Comparison of ENCODE assay signal across 32 cellular contexts in genomic region chr18:6269933-6270332, GRCh38.
"Had no signal": no experiment of that assay in that cellular context is flagged by ENCODE, and none has a peak within 500 bp of the region (broad histone marks: within the 10 kb centered on the region; RNA-seq: fewer than 3 reads in every experiment).

No MANE protein-coding gene starts in this region.

- H3K27me3 ChIP-seq: breast epithelium, esophagus squamous epithelium, left lung, pancreas had no signal

- H3K4me1 Mint-ChIP-seq: activated B cell treated with CpG ODN at 0.5 μM for 24 hours; stimulated activated memory B cell treated with anti-CD40 and anti-IgM and Interleukin-4, amounts not matched to agents 10 μg/mL and 1 μg/mL and 100 μg/mL, for 72 hours had no signal

- H3K4me3 Mint-ChIP-seq: activated B cell treated with CpG ODN at 0.5 μM for 24 hours; activated naive CD8-positive, alpha-beta T cell treated with anti-CD3 and anti-CD28 coated beads, Interleukin-2, amount 50 U/mL, for 24 hours; neural crest cell; stimulated activated memory B cell treated with anti-CD40 and anti-IgM and Interleukin-4, amounts not matched to agents 10 μg/mL and 1 μg/mL and 100 μg/mL, for 72 hours; stimulated activated naive CD8-positive, alpha-beta T cell treated with anti-CD3 and anti-CD28 coated beads, Interleukin-15, amount 100 ng/mL, for 72 hours; T-cell; type B pancreatic cell had no signal

- DNase-seq: activated B cell treated with CpG ODN at 0.5 μM for 24 hours; activated CD4-positive, alpha-beta T cell treated with anti-CD3 and anti-CD28 coated beads, Interleukin-2, amount 50 U/mL, for 4 hours; activated effector memory CD4-positive, alpha-beta T cell treated with anti-CD3 and anti-CD28 coated beads, Interleukin-2, amount 50 U/mL, for 16 hours; activated naive CD4-positive, alpha-beta T cell treated with anti-CD3 and anti-CD28 coated beads, Interleukin-2, amount 50 U/mL, for 16 hours; activated naive CD8-positive, alpha-beta T cell treated with anti-CD3 and anti-CD28 coated beads, Interleukin-2, amount 50 U/mL, for 24 hours; activated T-cell treated with anti-CD3 and anti-CD28 coated beads for 4 hours; amygdala; central memory CD4-positive, alpha-beta T cell; dermis blood vessel endothelial cell; effector CD4-positive, alpha-beta T cell; esophagus squamous epithelium; foreskin melanocyte; left lung; lower lobe of right lung; mesenchymal stem cell; nucleus accumbens; pancreas; retina; small intestine; stimulated activated CD4-positive, alpha-beta T cell treated with anti-CD3 and anti-CD28 coated beads, Interleukin-1b, Interleukin-23, amount 100 ng/mL, for 48 hours; stimulated activated CD4-positive, alpha-beta T cell treated with anti-CD3 and anti-CD28 coated beads, Interleukin-4, amount 100 ng/mL, for 4 hours; stimulated activated CD8-positive, alpha-beta memory T cell treated with anti-CD3 and anti-CD28 coated beads, Interleukin-4, amount 100 ng/mL, for 48 hours; stimulated activated naive CD8-positive, alpha-beta T cell treated with anti-CD3 and anti-CD28 coated beads, Interleukin-15, amount 100 ng/mL, for 72 hours; substantia nigra; T-cell had no signal

- H3K9me3 ChIP-seq: esophagus squamous epithelium, left lung, lower lobe of right lung, pancreas, prostate gland had no signal

- H3K36me3 Mint-ChIP-seq: T-cell, type B pancreatic cell had no signal

- H3K27me3 Mint-ChIP-seq: activated B cell treated with CpG ODN at 0.5 μM for 24 hours; stimulated activated memory B cell treated with anti-CD40 and anti-IgM and Interleukin-4, amounts not matched to agents 10 μg/mL and 1 μg/mL and 100 μg/mL, for 72 hours had no signal

- H3K36me3 ChIP-seq: breast epithelium, esophagus squamous epithelium, left lung, lower lobe of right lung, pancreas, prostate gland had no signal

- H3K4me3 ChIP-seq: breast epithelium, esophagus squamous epithelium, left lung, lower lobe of right lung, pancreas, prostate gland had no signal

- H3K4me1 ChIP-seq: breast epithelium, esophagus squamous epithelium, left lung, lower lobe of right lung, pancreas, prostate gland had no signal

- H3K27ac Mint-ChIP-seq: activated B cell treated with CpG ODN at 0.5 μM for 24 hours; activated naive CD8-positive, alpha-beta T cell treated with anti-CD3 and anti-CD28 coated beads, Interleukin-2, amount 50 U/mL, for 24 hours; stimulated activated memory B cell treated with anti-CD40 and anti-IgM and Interleukin-4, amounts not matched to agents 10 μg/mL and 1 μg/mL and 100 μg/mL, for 72 hours; stimulated activated naive CD8-positive, alpha-beta T cell treated with anti-CD3 and anti-CD28 coated beads, Interleukin-15, amount 100 ng/mL, for 72 hours; T-cell; type B pancreatic cell had no signal

- H3K27ac ChIP-seq: breast epithelium, epithelial cell of prostate, esophagus squamous epithelium, left lung, lower lobe of right lung, pancreas, prostate gland had no signal

- H3K9me3 Mint-ChIP-seq: activated B cell treated with CpG ODN at 0.5 μM for 24 hours, neural crest cell, type B pancreatic cell had no signal

- ATAC-seq: activated naive CD8-positive, alpha-beta T cell treated with anti-CD3 and anti-CD28 coated beads, Interleukin-2, amount 50 U/mL, for 24 hours; left lung; lower lobe of right lung; pancreas; sciatic nerve; T-cell had no signal
